In the genomic region with DNA sequence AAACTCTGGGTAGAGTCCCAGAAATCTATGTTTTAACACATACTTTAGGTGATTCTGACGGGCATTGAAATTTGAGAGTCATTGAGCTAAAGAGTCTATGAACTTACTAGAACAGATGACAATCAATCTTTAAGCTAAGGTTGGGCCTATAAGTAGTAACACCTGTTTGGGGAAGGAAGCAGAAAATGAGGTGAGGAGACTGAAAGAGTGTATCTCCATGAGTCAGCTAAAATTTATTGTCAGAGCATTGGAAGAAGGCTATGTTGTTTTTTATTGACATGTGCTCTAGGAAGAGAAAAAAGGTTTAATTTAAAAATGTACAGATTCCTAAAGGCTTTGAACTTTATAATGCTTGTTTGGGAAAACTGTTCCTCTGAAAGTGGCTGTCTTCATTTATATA, we compare ENCODE assay signal across 27 cellular contexts.
"Had no signal": no experiment of that assay in that cellular context is flagged by ENCODE, and none has a peak within 500 bp of the region (broad histone marks: within the 10 kb centered on the region; RNA-seq: fewer than 3 reads in every experiment).

No MANE protein-coding gene starts in this region.

- H3K4me1 ChIP-seq: colonic mucosa, esophagus muscularis mucosa, gastrocnemius medialis, heart right ventricle, left lung, lower lobe of right lung had no signal

- H3K36me3 Mint-ChIP-seq: mesothelial cell of epicardium, naive B cell had no signal

- H3K4me1 Mint-ChIP-seq: immature natural killer cell, naive B cell had no signal

- H3K27me3 Mint-ChIP-seq: dendritic cell treated with granulocyte-macrophage colony-stimulating factor and Interleukin-4, amounts not matched to agents 40 ng/mL and 50 ng/mL, for 4 days; effector memory CD8-positive, alpha-beta T cell had no signal

- H3K36me3 ChIP-seq: colonic mucosa, esophagus muscularis mucosa, gastrocnemius medialis, heart right ventricle, left lung, lower lobe of right lung had no signal

- H3K27ac ChIP-seq: colonic mucosa, epithelial cell of prostate, esophagus muscularis mucosa, gastrocnemius medialis, heart right ventricle, left lung, lower lobe of right lung had no signal

- H3K4me3 ChIP-seq: colonic mucosa, esophagus muscularis mucosa, gastrocnemius medialis, heart right ventricle, left lung, lower lobe of right lung, mucosa of descending colon had no signal

- H3K9me3 ChIP-seq: colonic mucosa, esophagus muscularis mucosa, gastrocnemius medialis, heart right ventricle, left lung, lower lobe of right lung, mucosa of descending colon had no signal

- H3K4me3 Mint-ChIP-seq: dendritic cell treated with granulocyte-macrophage colony-stimulating factor and Interleukin-4, amounts not matched to agents 40 ng/mL and 50 ng/mL, for 4 days; effector memory CD8-positive, alpha-beta T cell; endodermal cell; immature natural killer cell; mesothelial cell of epicardium; naive B cell had no signal

- DNase-seq: colonic mucosa; cortex of kidney; effector CD8-positive, alpha-beta T cell; effector memory CD8-positive, alpha-beta T cell; endodermal cell; erythroblast; foreskin fibroblast; foreskin melanocyte; gastrocnemius medialis; glutamatergic neuron; head of caudate nucleus; heart right ventricle; hypothalamus; immature natural killer cell; left cardiac atrium; left lung; left ventricle myocardium superior; lower lobe of right lung; mesenchymal stem cell; mucosa of descending colon; naive B cell had no signal

- H3K27me3 ChIP-seq: colonic mucosa, esophagus muscularis mucosa, gastrocnemius medialis, heart right ventricle, left lung had no signal

- H3K9me3 Mint-ChIP-seq: dendritic cell treated with granulocyte-macrophage colony-stimulating factor and Interleukin-4, amounts not matched to agents 40 ng/mL and 50 ng/mL, for 4 days; effector memory CD8-positive, alpha-beta T cell; endodermal cell; mesothelial cell of epicardium had no signal

- FAIRE-seq: endometrium, keratinocyte had no signal

- H3K27ac Mint-ChIP-seq: dendritic cell treated with granulocyte-macrophage colony-stimulating factor and Interleukin-4, amounts not matched to agents 40 ng/mL and 50 ng/mL, for 4 days; effector memory CD8-positive, alpha-beta T cell; endodermal cell; immature natural killer cell; mesothelial cell of epicardium; naive B cell had no signal

- ATAC-seq: effector memory CD8-positive, alpha-beta T cell; gastrocnemius medialis; heart right ventricle; left cardiac atrium; left lung; left ventricle myocardium superior; lower lobe of right lung; mucosa of descending colon had no signal
